In genomic region chr7:135966341-135967043, GRCh38 we compare ENCODE assay signal across 25 cellular contexts. TPM values are rescaled to one million over a fixed set of nuclear protein-coding genes. Genes with fewer than 3 reads are reported as not detected.
DNase-seq lines count a peak whose midpoint lies in the region; ATAC-seq and TF ChIP-seq lines count a peak whose summit lies in the region.
"Had no signal": no experiment of that assay in that cellular context is flagged by ENCODE, and none has a peak within 500 bp of the region (broad histone marks: within the 10 kb centered on the region; RNA-seq: fewer than 3 reads in every experiment).

No MANE protein-coding gene starts in this region.

- H3K9me3 Mint-ChIP-seq in activated CD4-positive, alpha-beta T cell treated with anti-CD3 and anti-CD28 coated beads for 36 hours (ENCODE audit: low read depth), result no peaks in the 10 kb centered on the region
- H3K9me3 Mint-ChIP-seq in activated CD4-positive, alpha-beta T cell treated with anti-CD3 and anti-CD28 coated beads, Interleukin-2, amount 10 ng/mL, durations not matched to agents 7 days and 5 days, result no peaks in the 10 kb centered on the region
- H3K9me3 Mint-ChIP-seq in T-cell, result no peaks in the 10 kb centered on the region
- H3K9me3 Mint-ChIP-seq in nephron, result no peaks in the 10 kb centered on the region
- H3K9me3 Mint-ChIP-seq: activated CD4-positive, alpha-beta T cell treated with anti-CD3 and anti-CD28 coated beads, Interleukin-2, amount 10 ng/mL, durations not matched to agents 24 days and 14 days; mesothelial cell of epicardium; stimulated activated memory B cell treated with anti-CD40 and anti-IgM and Interleukin-4, amounts not matched to agents 10 μg/mL and 1 μg/mL and 100 μg/mL, for 72 hours had no signal

- no peak overlapping the region for H3K4me3 Mint-ChIP-seq in activated CD4-positive, alpha-beta T cell treated with anti-CD3 and anti-CD28 coated beads for 36 hours
- no peak overlapping the region for H3K4me3 Mint-ChIP-seq in activated CD4-positive, alpha-beta T cell treated with anti-CD3 and anti-CD28 coated beads, Interleukin-2, amount 10 ng/mL, durations not matched to agents 7 days and 5 days
- H3K4me3 Mint-ChIP-seq in T-cell, result peak overlapping the region in 2 of 3 donors; percentile 1 to 44
- H3K4me3 Mint-ChIP-seq in nephron, result no peak overlapping the region
- H3K4me3 Mint-ChIP-seq: activated CD4-positive, alpha-beta T cell treated with anti-CD3 and anti-CD28 coated beads, Interleukin-2, amount 10 ng/mL, durations not matched to agents 24 days and 14 days; mesothelial cell of epicardium had no signal

- H3K4me3 ChIP-seq in GM06990 (replicated peaks; ENCODE audit: low read depth, low read length), result peak overlapping the region; percentile 14
- H3K4me3 ChIP-seq: esophagus squamous epithelium, heart left ventricle, ovary, skin epidermis, uterus had no signal

- H3K27ac Mint-ChIP-seq in activated CD4-positive, alpha-beta T cell treated with anti-CD3 and anti-CD28 coated beads for 36 hours, result no peak overlapping the region
- H3K27ac Mint-ChIP-seq in activated CD4-positive, alpha-beta T cell treated with anti-CD3 and anti-CD28 coated beads, Interleukin-2, amount 10 ng/mL, durations not matched to agents 7 days and 5 days, result no peak overlapping the region
- H3K27ac Mint-ChIP-seq in T-cell (peak overlapping the region in 1 of 2 donors; percentile 12), nephron (peak overlapping the region in 2 of 3 experiments; percentile 31 to 37)
- H3K27ac Mint-ChIP-seq: activated CD4-positive, alpha-beta T cell treated with anti-CD3 and anti-CD28 coated beads, Interleukin-2, amount 10 ng/mL, durations not matched to agents 24 days and 14 days; mesothelial cell of epicardium; stimulated activated memory B cell treated with anti-CD40 and anti-IgM and Interleukin-4, amounts not matched to agents 10 μg/mL and 1 μg/mL and 100 μg/mL, for 72 hours had no signal

- H3K27me3 ChIP-seq in GM06990 (replicated peaks; ENCODE audit: control insufficient read depth, insufficient read depth, low read length), result no peaks in the 10 kb centered on the region
- H3K27me3 ChIP-seq: esophagus squamous epithelium, heart left ventricle, ovary, uterus had no signal

- ATAC-seq in activated CD4-positive, alpha-beta T cell treated with anti-CD3 and anti-CD28 coated beads for 36 hours, result peak; percentile 53
- ATAC-seq in T-cell (replicated peaks in 1 of 4) (peak in 2 of 4 experiments; percentile 27 to 35), GM19467 (IDR thresholded peaks at IDR 0.05; ENCODE audit: unreplicated experiment) (no peak)
- ATAC-seq: stimulated activated memory B cell treated with anti-CD40 and anti-IgM and Interleukin-4, amounts not matched to agents 10 μg/mL and 1 μg/mL and 100 μg/mL, for 72 hours had no signal

- TF ChIP-seq CTCF in GM06990 (IDR thresholded peaks at IDR 0.05; ENCODE audit: insufficient read depth, low read length, poor library complexity, severe bottlenecking) (no peak), nephron (IDR thresholded peaks at IDR 0.05; ENCODE audit: unreplicated experiment in 3 of 3) (no peak), GM20000 (IDR thresholded peaks at IDR 0.05; ENCODE audit: extremely low read depth, missing control alignments) (no peak)

- H3K36me3 Mint-ChIP-seq in activated CD4-positive, alpha-beta T cell treated with anti-CD3 and anti-CD28 coated beads for 36 hours (ENCODE audit: low read depth), result peaks cover 28% of the 10 kb centered on the region
- H3K36me3 Mint-ChIP-seq in activated CD4-positive, alpha-beta T cell treated with anti-CD3 and anti-CD28 coated beads, Interleukin-2, amount 10 ng/mL, durations not matched to agents 7 days and 5 days (ENCODE audit: low read depth), result peaks cover 39% of the 10 kb centered on the region
- H3K36me3 Mint-ChIP-seq in T-cell, result peaks cover 44% of the 10 kb centered on the region
- peaks cover 30% of the 10 kb centered on the region for H3K36me3 Mint-ChIP-seq in nephron (ENCODE audit: low read depth)

- peaks cover 68% of the 10 kb centered on the region for H3K4me1 Mint-ChIP-seq in activated CD4-positive, alpha-beta T cell treated with anti-CD3 and anti-CD28 coated beads for 36 hours
- peaks cover 65% of the 10 kb centered on the region for H3K4me1 Mint-ChIP-seq in activated CD4-positive, alpha-beta T cell treated with anti-CD3 and anti-CD28 coated beads, Interleukin-2, amount 10 ng/mL, durations not matched to agents 7 days and 5 days
- H3K4me1 Mint-ChIP-seq in T-cell (peaks cover 81 to 88% (median 85%) of the 10 kb centered on the region in 3 donors), nephron (peaks cover 12% of the 10 kb centered on the region)

- H3K27me3 Mint-ChIP-seq in activated CD4-positive, alpha-beta T cell treated with anti-CD3 and anti-CD28 coated beads for 36 hours, result no peaks in the 10 kb centered on the region
- H3K27me3 Mint-ChIP-seq in activated CD4-positive, alpha-beta T cell treated with anti-CD3 and anti-CD28 coated beads, Interleukin-2, amount 10 ng/mL, durations not matched to agents 7 days and 5 days, result no peaks in the 10 kb centered on the region
- no peaks in the 10 kb centered on the region for H3K27me3 Mint-ChIP-seq in T-cell
- no peaks in the 10 kb centered on the region for H3K27me3 Mint-ChIP-seq in nephron (ENCODE audit: low read depth)
- H3K27me3 Mint-ChIP-seq: activated CD4-positive, alpha-beta T cell treated with anti-CD3 and anti-CD28 coated beads, Interleukin-2, amount 10 ng/mL, durations not matched to agents 24 days and 14 days; stimulated activated memory B cell treated with anti-CD40 and anti-IgM and Interleukin-4, amounts not matched to agents 10 μg/mL and 1 μg/mL and 100 μg/mL, for 72 hours had no signal

- intact Hi-C loops in activated CD4-positive, alpha-beta T cell treated with anti-CD3 and anti-CD28 coated beads for 36 hours (cut with DNase I, micrococcal nuclease), result no loop called here

- CTCF ChIA-PET in activated CD4-positive, alpha-beta T cell treated with anti-CD3 and anti-CD28 coated beads for 36 hours (lab: Charles Lee), result interaction anchor here (0.5 to 2.2 kb wide), 6 partner anchors 10 to 148 kb away, joined by 3 to 9 read pairs (median 4); no protein-coding TSS in a partner anchor
- CTCF ChIA-PET in activated CD4-positive, alpha-beta T cell treated with anti-CD3 and anti-CD28 coated beads, Interleukin-2, amount 10 ng/mL, durations not matched to agents 7 days and 5 days (lab: Charles Lee), result interaction anchor here (0.9 kb wide), 1 partner anchor 12 kb away, joined by 3 read pairs; no protein-coding TSS in a partner anchor
- CTCF ChIA-PET in T-cell (lab: Charles Lee), result interaction anchor here in 1 of 2 donors (0.8 kb wide), 2 partner anchors 10 to 41 kb away, joined by 3 read pairs; no protein-coding TSS in a partner anchor

- DNase-seq in activated CD4-positive, alpha-beta T cell treated with anti-CD3 and anti-CD28 coated beads for 36 hours, result no peak
- no peak for DNase-seq in activated CD4-positive, alpha-beta T cell treated with anti-CD3 and anti-CD28 coated beads, Interleukin-2, amount 10 ng/mL, durations not matched to agents 7 days and 5 days
- no peak for DNase-seq in GM06990 (ENCODE audit: extremely low read depth, insufficient read length)
- no peak for DNase-seq in T-cell
- no peak for DNase-seq in midbrain (lab: John Stamatoyannopoulos, UW)
- no peak for DNase-seq in GM20000 (ENCODE audit: low spot score)
- DNase-seq: ACHN; activated CD4-positive, alpha-beta T cell treated with anti-CD3 and anti-CD28 coated beads, Interleukin-2, amount 10 ng/mL, durations not matched to agents 24 days and 14 days; activated T-cell treated with anti-CD3 and anti-CD28 coated beads, Interleukin-2, amount 50 U/mL, for 1 hour; COR-L47; dermis blood vessel endothelial cell; esophagus squamous epithelium; heart left ventricle; KG1; kidney; NCI-H1436; NCI-H226; ovary; SHP77 treated with DMSO at 0.1 percent for 48 hours; uterus had no signal

- POLR2A ChIA-PET in activated CD4-positive, alpha-beta T cell treated with anti-CD3 and anti-CD28 coated beads for 36 hours (lab: Charles Lee), result no interaction called here
- POLR2A ChIA-PET in activated CD4-positive, alpha-beta T cell treated with anti-CD3 and anti-CD28 coated beads, Interleukin-2, amount 10 ng/mL, durations not matched to agents 7 days and 5 days (lab: Charles Lee), result no interaction called here
- POLR2A ChIA-PET in T-cell (lab: Charles Lee), result interaction anchor here (0.9 to 1.1 kb wide), 3 partner anchors 9 to 19 kb away, joined by 3 to 5 read pairs (median 3); no protein-coding TSS in a partner anchor

- H3K36me3 ChIP-seq in GM06990 (ENCODE audit: control insufficient read depth, insufficient read depth, low read length), result peaks cover 1% of the 10 kb centered on the region; the same call in 1 of the 2 replicates
- H3K36me3 ChIP-seq: ovary, uterus had no signal

RNA-seq across cellular contexts. Expression of gene MTPN, which starts 10.7 kb away (rescaled TPM):
- 100 to 1,000 TPM; 123 to 136 TPM for total RNA-seq in activated CD4-positive, alpha-beta T cell treated with anti-CD3 and anti-CD28 coated beads for 36 hours
- 100 to 1,000 TPM; 128 to 168 TPM for total RNA-seq in activated CD4-positive, alpha-beta T cell treated with anti-CD3 and anti-CD28 coated beads, Interleukin-2, amount 10 ng/mL, durations not matched to agents 7 days and 5 days
- total RNA-seq in T-cell, result 10 to 100 TPM; 74.2 to 96.3 (median 84.1) TPM

Comparison
In these comparisons a context has a peak if more than half of its experiments do, and no peak if none do; other contexts are left out.
1. H3K27ac Mint-ChIP-seq: peak in nephron (2 of 3); none in activated CD4-positive, alpha-beta T cell treated with anti-CD3 and anti-CD28 coated beads for 36 hours (single experiment) and activated CD4-positive, alpha-beta T cell treated with anti-CD3 and anti-CD28 coated beads, Interleukin-2, amount 10 ng/mL, durations not matched to agents 7 days and 5 days (single experiment).
2. H3K4me3 Mint-ChIP-seq: peak in T-cell (2 of 3); none in activated CD4-positive, alpha-beta T cell treated with anti-CD3 and anti-CD28 coated beads for 36 hours (single experiment), activated CD4-positive, alpha-beta T cell treated with anti-CD3 and anti-CD28 coated beads, Interleukin-2, amount 10 ng/mL, durations not matched to agents 7 days and 5 days (single experiment) and nephron (0 of 3).
3. POLR2A ChIA-PET loops: an anchor here in T-cell (0.9 to 1.1 kb wide); none called in activated CD4-positive, alpha-beta T cell treated with anti-CD3 and anti-CD28 coated beads for 36 hours and activated CD4-positive, alpha-beta T cell treated with anti-CD3 and anti-CD28 coated beads, Interleukin-2, amount 10 ng/mL, durations not matched to agents 7 days and 5 days.